Comparison of ENCODE assay signal across 1 cellular context in the genomic region with DNA sequence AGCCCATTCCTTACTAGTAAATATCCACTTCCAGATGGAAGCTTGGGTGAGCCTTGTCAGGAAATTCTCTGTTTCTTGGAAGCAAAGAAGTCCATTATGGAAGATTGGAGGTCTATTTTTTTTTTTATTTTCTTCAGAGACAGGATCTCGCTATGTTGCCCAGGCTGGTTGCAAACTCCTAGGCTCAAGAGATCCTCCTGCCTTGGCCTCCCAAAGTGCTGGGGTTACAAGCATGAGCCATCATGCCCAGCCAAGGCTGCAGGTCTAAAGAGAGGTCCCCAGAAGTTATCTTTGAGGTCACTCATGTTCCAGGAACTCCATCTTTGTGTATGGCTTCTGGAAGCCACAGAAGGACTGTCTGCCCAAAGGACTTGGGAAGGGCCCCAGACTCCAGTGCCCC.
TF ChIP-seq lines count a peak whose summit lies in the region.

No MANE protein-coding gene starts in this region.

TF ChIP-seq in K562, 482 proteins besides CTCF, POLR2A, EP300 and RAD21 (continued from another document):
- TF ChIP-seq, protein P1, sequence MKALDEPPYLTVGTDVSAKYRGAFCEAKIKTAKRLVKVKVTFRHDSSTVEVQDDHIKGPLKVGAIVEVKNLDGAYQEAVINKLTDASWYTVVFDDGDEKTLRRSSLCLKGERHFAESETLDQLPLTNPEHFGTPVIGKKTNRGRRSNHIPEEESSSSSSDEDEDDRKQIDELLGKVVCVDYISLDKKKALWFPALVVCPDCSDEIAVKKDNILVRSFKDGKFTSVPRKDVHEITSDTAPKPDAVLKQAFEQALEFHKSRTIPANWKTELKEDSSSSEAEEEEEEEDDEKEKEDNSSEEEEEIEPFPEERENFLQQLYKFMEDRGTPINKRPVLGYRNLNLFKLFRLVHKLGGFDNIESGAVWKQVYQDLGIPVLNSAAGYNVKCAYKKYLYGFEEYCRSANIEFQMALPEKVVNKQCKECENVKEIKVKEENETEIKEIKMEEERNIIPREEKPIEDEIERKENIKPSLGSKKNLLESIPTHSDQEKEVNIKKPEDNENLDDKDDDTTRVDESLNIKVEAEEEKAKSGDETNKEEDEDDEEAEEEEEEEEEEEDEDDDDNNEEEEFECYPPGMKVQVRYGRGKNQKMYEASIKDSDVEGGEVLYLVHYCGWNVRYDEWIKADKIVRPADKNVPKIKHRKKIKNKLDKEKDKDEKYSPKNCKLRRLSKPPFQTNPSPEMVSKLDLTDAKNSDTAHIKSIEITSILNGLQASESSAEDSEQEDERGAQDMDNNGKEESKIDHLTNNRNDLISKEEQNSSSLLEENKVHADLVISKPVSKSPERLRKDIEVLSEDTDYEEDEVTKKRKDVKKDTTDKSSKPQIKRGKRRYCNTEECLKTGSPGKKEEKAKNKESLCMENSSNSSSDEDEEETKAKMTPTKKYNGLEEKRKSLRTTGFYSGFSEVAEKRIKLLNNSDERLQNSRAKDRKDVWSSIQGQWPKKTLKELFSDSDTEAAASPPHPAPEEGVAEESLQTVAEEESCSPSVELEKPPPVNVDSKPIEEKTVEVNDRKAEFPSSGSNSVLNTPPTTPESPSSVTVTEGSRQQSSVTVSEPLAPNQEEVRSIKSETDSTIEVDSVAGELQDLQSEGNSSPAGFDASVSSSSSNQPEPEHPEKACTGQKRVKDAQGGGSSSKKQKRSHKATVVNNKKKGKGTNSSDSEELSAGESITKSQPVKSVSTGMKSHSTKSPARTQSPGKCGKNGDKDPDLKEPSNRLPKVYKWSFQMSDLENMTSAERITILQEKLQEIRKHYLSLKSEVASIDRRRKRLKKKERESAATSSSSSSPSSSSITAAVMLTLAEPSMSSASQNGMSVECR (CRISPR knock-in tag; IDR thresholded peaks at IDR 0.05): no peak
- TF ChIP-seq BHLHE40 (IDR thresholded peaks at IDR 0.05; ENCODE audit: low read length) (no peak), FUS (optimal IDR thresholded peaks at IDR 0.05; ENCODE audit: low read depth, low read length) (no peak), PRPF4 (IDR thresholded peaks at IDR 0.05; ENCODE audit: insufficient read depth, low read depth, low read length, poor library complexity, severe bottlenecking) (no peak), RBM25 (IDR thresholded peaks at IDR 0.05; ENCODE audit: low read depth, low read length, severe bottlenecking) (peak; percentile 7), ZC3H8 (IDR thresholded peaks at IDR 0.05) (no peak), ZNF121 (CRISPR knock-in tag; conservative IDR thresholded peaks at IDR 0.05) (peak; percentile 57), NFE2 (IDR thresholded peaks at IDR 0.05; ENCODE audit: low read depth) (no peak), CTBP1 (IDR thresholded peaks at IDR 0.05; ENCODE audit: borderline replicate concordance) (no peak), L3MBTL2 (IDR thresholded peaks at IDR 0.05) (no peak)
- TF ChIP-seq, protein P2, sequence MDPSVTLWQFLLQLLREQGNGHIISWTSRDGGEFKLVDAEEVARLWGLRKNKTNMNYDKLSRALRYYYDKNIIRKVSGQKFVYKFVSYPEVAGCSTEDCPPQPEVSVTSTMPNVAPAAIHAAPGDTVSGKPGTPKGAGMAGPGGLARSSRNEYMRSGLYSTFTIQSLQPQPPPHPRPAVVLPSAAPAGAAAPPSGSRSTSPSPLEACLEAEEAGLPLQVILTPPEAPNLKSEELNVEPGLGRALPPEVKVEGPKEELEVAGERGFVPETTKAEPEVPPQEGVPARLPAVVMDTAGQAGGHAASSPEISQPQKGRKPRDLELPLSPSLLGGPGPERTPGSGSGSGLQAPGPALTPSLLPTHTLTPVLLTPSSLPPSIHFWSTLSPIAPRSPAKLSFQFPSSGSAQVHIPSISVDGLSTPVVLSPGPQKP (CRISPR knock-in tag; IDR thresholded peaks at IDR 0.05): no peak
- TF ChIP-seq, protein P3, sequence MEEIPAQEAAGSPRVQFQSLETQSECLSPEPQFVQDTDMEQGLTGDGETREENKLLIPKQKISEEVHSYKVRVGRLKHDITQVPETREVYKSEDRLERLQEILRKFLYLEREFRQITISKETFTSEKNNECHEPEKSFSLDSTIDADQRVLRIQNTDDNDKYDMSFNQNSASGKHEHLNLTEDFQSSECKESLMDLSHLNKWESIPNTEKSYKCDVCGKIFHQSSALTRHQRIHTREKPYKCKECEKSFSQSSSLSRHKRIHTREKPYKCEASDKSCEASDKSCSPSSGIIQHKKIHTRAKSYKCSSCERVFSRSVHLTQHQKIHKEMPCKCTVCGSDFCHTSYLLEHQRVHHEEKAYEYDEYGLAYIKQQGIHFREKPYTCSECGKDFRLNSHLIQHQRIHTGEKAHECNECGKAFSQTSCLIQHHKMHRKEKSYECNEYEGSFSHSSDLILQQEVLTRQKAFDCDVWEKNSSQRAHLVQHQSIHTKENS (CRISPR knock-in tag; IDR thresholded peaks at IDR 0.05): no peak
- TF ChIP-seq, protein P4, sequence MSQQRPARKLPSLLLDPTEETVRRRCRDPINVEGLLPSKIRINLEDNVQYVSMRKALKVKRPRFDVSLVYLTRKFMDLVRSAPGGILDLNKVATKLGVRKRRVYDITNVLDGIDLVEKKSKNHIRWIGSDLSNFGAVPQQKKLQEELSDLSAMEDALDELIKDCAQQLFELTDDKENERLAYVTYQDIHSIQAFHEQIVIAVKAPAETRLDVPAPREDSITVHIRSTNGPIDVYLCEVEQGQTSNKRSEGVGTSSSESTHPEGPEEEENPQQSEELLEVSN (IDR thresholded peaks at IDR 0.05; ENCODE audit: borderline replicate concordance in 1 of 2, extremely low read depth in 1 of 2, insufficient read depth in 1 of 2, insufficient read length in 1 of 2, low read depth in 1 of 2, low read length in 1 of 2, poor library complexity in 1 of 2, severe bottlenecking in 1 of 2): no peak
TF ChIP-seq in K562: peak in this region for 2.
